In the genomic region with DNA sequence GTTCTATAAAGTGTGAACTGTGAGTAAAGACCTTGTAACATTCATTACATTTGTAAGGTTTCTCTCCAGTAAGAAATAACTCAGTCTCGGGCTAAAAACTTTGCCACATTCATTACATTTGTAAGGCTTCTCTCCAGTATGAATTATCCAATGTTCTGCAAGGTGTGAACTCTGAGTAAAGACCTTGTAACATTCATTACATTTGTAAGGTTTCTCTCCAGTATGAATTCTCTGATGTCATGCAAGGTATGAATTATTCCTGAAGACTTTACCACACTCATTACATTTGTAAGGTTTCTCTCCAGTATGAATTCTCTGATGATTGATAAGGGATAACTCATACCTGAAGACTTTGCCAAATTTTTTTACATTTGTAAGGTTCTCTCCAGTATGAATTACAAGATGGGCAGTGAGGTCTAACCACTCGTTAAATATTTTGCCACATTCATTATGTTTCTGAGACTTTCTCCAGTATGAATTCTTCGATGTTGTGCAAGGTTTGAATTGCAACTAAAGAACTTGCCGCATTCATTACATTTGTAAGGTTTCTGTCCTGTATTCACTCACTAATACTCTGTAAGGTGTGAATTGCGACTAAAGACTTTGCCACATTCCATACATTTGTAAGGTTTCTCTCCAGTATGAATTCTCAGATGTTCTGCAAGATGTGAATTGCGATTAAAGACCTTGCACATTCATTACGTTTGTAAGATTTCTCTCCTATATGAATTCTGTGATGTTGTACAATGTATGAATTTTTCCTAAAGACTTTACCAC, we compare ENCODE assay signal across 19 cellular contexts. TPM values are rescaled to one million over a fixed set of nuclear protein-coding genes. Genes with fewer than 3 reads are reported as not detected.
"Had no signal": no experiment of that assay in that cellular context is flagged by ENCODE, and none has a peak within 500 bp of the region (broad histone marks: within the 10 kb centered on the region; RNA-seq: fewer than 3 reads in every experiment).

No MANE protein-coding gene starts in this region.

- H3K4me1 ChIP-seq: esophagus squamous epithelium, right atrium auricular region, testis, transverse colon had no signal

- H3K27me3 ChIP-seq: esophagus squamous epithelium, right atrium auricular region, testis, transverse colon had no signal

- H3K27ac ChIP-seq: esophagus squamous epithelium, right atrium auricular region, testis, transverse colon had no signal

- H3K9me3 ChIP-seq: testis had no signal

- DNase-seq: effector memory CD8-positive, alpha-beta T cell; esophagus squamous epithelium; foreskin fibroblast; left colon; left ventricle myocardium superior; mesendoderm; naive thymus-derived CD4-positive, alpha-beta T cell; nephron progenitor cell; stimulated activated CD4-positive, alpha-beta T cell treated with anti-CD3 and anti-CD28 coated beads, Interleukin-2, amount 100 ng/mL, for 48 hours; stimulated activated CD8-positive, alpha-beta memory T cell treated with anti-CD3 and anti-CD28 coated beads, Interleukin-4, amount 100 ng/mL, for 48 hours; testis; transverse colon had no signal

- H3K4me3 ChIP-seq: esophagus squamous epithelium, right atrium auricular region, smooth muscle cell, testis, transverse colon had no signal

- H3K4me2 ChIP-seq: smooth muscle cell had no signal

- H3K36me3 ChIP-seq: esophagus squamous epithelium, right atrium auricular region, transverse colon had no signal

- ATAC-seq: effector memory CD8-positive, alpha-beta T cell; left colon; left ventricle myocardium superior; naive thymus-derived CD4-positive, alpha-beta T cell; stimulated activated effector memory CD8-positive, alpha-beta T cell treated with anti-CD3 and anti-CD28 coated beads, Interleukin-12 subunit alpha, Interleukin-12 subunit beta, amount 100 ng/mL, for 72 hours had no signal

RNA-seq across cellular contexts. Expression of a gene that starts 21.2 kb away (rescaled TPM):
- polyA plus RNA-seq: smooth muscle cell had no signal

RNA-seq across cellular contexts. Expression of a gene that starts 45.6 kb away (rescaled TPM):
- total RNA-seq: epithelial cell of proximal tubule, kidney epithelial cell, left colon, lung microvascular endothelial cell, smooth muscle cell, transverse colon, ureter had no signal
